29 cellular contexts compared by ENCODE assay signal in the genomic region with DNA sequence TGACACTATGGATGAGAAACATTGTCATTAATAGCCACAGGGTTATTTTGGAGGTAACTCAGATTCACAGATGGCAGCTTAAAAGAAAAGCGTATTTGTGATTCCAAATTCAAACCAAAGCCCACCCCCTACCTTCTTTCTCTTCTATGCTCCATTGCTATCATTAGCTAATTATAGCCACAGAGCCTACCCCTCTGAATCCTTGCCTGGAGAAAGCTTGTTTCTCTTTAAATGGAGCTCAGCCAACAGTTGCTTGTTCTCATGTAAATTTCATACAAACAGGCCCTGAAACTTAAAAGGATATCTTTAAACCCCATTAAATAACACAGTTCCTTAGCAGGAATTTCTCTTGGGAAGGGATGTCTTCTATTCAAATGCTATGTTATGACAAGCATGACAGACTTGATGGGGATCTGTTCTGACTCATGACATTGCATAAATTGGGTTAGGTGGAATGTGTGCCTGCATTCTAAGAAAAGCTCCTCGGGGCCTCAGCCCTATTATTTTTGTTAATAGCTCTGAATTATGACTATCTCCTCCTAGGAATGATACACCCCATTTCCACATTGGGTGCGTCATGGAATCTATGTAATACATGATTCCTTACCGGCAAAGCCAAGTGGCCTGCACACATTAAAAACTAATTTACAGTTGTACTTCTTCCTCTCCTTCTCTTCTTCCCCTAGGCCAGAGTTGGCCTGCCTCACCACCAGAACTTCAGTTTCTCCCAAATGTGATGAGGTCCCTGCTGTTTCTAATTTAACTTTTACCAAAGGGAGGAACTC.
DNase-seq lines count a peak whose midpoint lies in the region; ATAC-seq and TF ChIP-seq lines count a peak whose summit lies in the region.
"Had no signal": no experiment of that assay in that cellular context is flagged by ENCODE, and none has a peak within 500 bp of the region (broad histone marks: within the 10 kb centered on the region; RNA-seq: fewer than 3 reads in every experiment).

No MANE protein-coding gene starts in this region.

- H3K9me3 ChIP-seq in H9 (ENCODE audit: control insufficient read depth, low read depth, low read length) (no peaks in the 10 kb centered on the region), RWPE2 (ENCODE audit: severe bottlenecking) (no peaks in the 10 kb centered on the region), WERI-Rb-1 (ENCODE audit: severe bottlenecking) (no peaks in the 10 kb centered on the region), SK-N-SH (no peaks in the 10 kb centered on the region)
- H3K9me3 ChIP-seq: A549, BE2C, gastrocnemius medialis, HAP-1 had no signal

- H3K27me3 ChIP-seq in H9 (ENCODE audit: insufficient read depth, low read length) (no peaks in the 10 kb centered on the region), RWPE2 (ENCODE audit: insufficient read depth, poor library complexity, severe bottlenecking) (no peaks in the 10 kb centered on the region), WERI-Rb-1 (ENCODE audit: insufficient read depth, low read depth, severe bottlenecking) (no peaks in the 10 kb centered on the region), SK-N-SH (ENCODE audit: insufficient read depth) (no peaks in the 10 kb centered on the region)
- H3K27me3 ChIP-seq: cardiac muscle cell, dorsolateral prefrontal cortex, gastrocnemius medialis had no signal

- no peak for TF ChIP-seq RAD21 in SK-N-SH (IDR thresholded peaks at IDR 0.05; ENCODE audit: low read length)

- H3T11ph ChIP-seq in H9 (ENCODE audit: low read length) = no peak overlapping the region

- no peak overlapping the region for H3K4ac ChIP-seq in H9 (ENCODE audit: low read depth, low read length)

- no peak overlapping the region for H2BK120ac ChIP-seq in H9 (ENCODE audit: low read depth, low read length, poor library complexity, severe bottlenecking)

- H4K8ac ChIP-seq in H9 (replicated peaks; ENCODE audit: insufficient read length, low read depth, low read length) = no peak overlapping the region

- H3K79me1 ChIP-seq in H9 (ENCODE audit: insufficient read depth, low read depth, low read length, poor library complexity, severe bottlenecking) = no peaks in the 10 kb centered on the region

- no peaks in the 10 kb centered on the region for H3F3A ChIP-seq in SK-N-SH (replicated peaks; ENCODE audit: insufficient read depth)

- no peak overlapping the region for H3K9ac ChIP-seq in H9 (ENCODE audit: extremely low read depth, insufficient read length, low read length)
- no peak overlapping the region for H3K9ac ChIP-seq in SK-N-SH

- no peaks in the 10 kb centered on the region for H3K36me3 Mint-ChIP-seq in H9 (ENCODE audit: insufficient read depth in 1 of 3, low read depth in 3 of 3)
- H3K36me3 Mint-ChIP-seq: activated naive CD8-positive, alpha-beta T cell treated with anti-CD3 and anti-CD28 coated beads, Interleukin-2, amount 10 ng/mL, durations not matched to agents 7 days and 5 days; T-cell had no signal

- H2AFZ ChIP-seq in H9 (ENCODE audit: low read length) = no peak overlapping the region
- H2AFZ ChIP-seq in SK-N-SH (ENCODE audit: low read depth) = no peak overlapping the region

- peak overlapping the region; percentile 60 for H2BK20ac ChIP-seq in H9 (ENCODE audit: low read depth, low read length, poor library complexity, severe bottlenecking)

- H3K4me2 ChIP-seq in H9 (ENCODE audit: insufficient read depth, insufficient read length, low read length) = no peak overlapping the region
- no peak overlapping the region for H3K4me2 ChIP-seq in SK-N-SH
- H3K4me2 ChIP-seq: A549 had no signal

- H4K20me1 ChIP-seq in H9 (ENCODE audit: control insufficient read depth, insufficient read depth, insufficient read length) = no peaks in the 10 kb centered on the region
- H4K20me1 ChIP-seq in SK-N-SH (ENCODE audit: insufficient read depth) = no peaks in the 10 kb centered on the region

- H3K79me2 ChIP-seq in H9 (ENCODE audit: insufficient read depth, low read length) = no peaks in the 10 kb centered on the region
- no peaks in the 10 kb centered on the region for H3K79me2 ChIP-seq in SK-N-SH (ENCODE audit: insufficient read depth)

- no peak overlapping the region for H2BK5ac ChIP-seq in H9 (ENCODE audit: insufficient read length, low read length)

- no peak overlapping the region; a peak in 1 of 5 replicates for H3K4me3 Mint-ChIP-seq in H9
- H3K4me3 Mint-ChIP-seq: activated CD4-positive, alpha-beta T cell treated with anti-CD3 and anti-CD28 coated beads, Interleukin-2, amount 10 ng/mL, durations not matched to agents 24 days and 14 days; activated naive CD8-positive, alpha-beta T cell treated with anti-CD3 and anti-CD28 coated beads, Interleukin-2, amount 10 ng/mL, durations not matched to agents 7 days and 5 days; neural crest cell; stimulated activated naive CD8-positive, alpha-beta T cell treated with anti-CD3 and anti-CD28 coated beads, Interleukin-15, Interleukin-2, amounts not matched to agents 100 ng/mL and 50 ng/mL, for 24 hours; T-cell had no signal

- no peak overlapping the region for H2BK15ac ChIP-seq in H9 (ENCODE audit: low read depth, low read length)

- H3K36me3 ChIP-seq in RWPE2 (ENCODE audit: low read depth) = no peaks in the 10 kb centered on the region
- H3K36me3 ChIP-seq in WERI-Rb-1 = no peaks in the 10 kb centered on the region
- no peaks in the 10 kb centered on the region for H3K36me3 ChIP-seq in SK-N-SH (replicated peaks in 1 of 2; ENCODE audit: control insufficient read depth in 1 of 2, insufficient read depth in 2 of 2, low read length in 1 of 2)
- H3K36me3 ChIP-seq: BE2C, cardiac muscle cell, gastrocnemius medialis, HAP-1 had no signal

- no peaks in the 10 kb centered on the region; the same call in 1 of the 2 replicates for H3K27me3 Mint-ChIP-seq in H9 (ENCODE audit: low read depth)
- H3K27me3 Mint-ChIP-seq: activated CD4-positive, alpha-beta T cell treated with anti-CD3 and anti-CD28 coated beads, Interleukin-2, amount 10 ng/mL, durations not matched to agents 24 days and 14 days; stimulated activated naive CD8-positive, alpha-beta T cell treated with anti-CD3 and anti-CD28 coated beads, Interleukin-15, Interleukin-2, amounts not matched to agents 100 ng/mL and 50 ng/mL, for 24 hours; T-cell had no signal

- POLR2A ChIA-PET in SK-N-SH (lab: Yijun Ruan, JAX) = no interaction called here

- H3K4me1 Mint-ChIP-seq in H9 = peaks cover 20 to 21% of the 10 kb centered on the region in 2 experiments
- H3K4me1 Mint-ChIP-seq: activated CD4-positive, alpha-beta T cell treated with anti-CD3 and anti-CD28 coated beads, Interleukin-2, amount 10 ng/mL, durations not matched to agents 24 days and 14 days; activated naive CD8-positive, alpha-beta T cell treated with anti-CD3 and anti-CD28 coated beads, Interleukin-2, amount 10 ng/mL, durations not matched to agents 7 days and 5 days; neural crest cell; T-cell had no signal

- no peak overlapping the region for H3K14ac ChIP-seq in H9 (ENCODE audit: insufficient read depth, low read length)

- CTCF ChIA-PET in SK-N-SH (lab: Yijun Ruan, JAX) = interaction anchor here (0.7 kb wide), 1 partner anchor 227 kb away, joined by 3 read pairs; no protein-coding TSS in a partner anchor

- H2AK5ac ChIP-seq in H9 (ENCODE audit: insufficient read length, low read length) = no peak overlapping the region

- H3K56ac ChIP-seq in H9 (ENCODE audit: insufficient read length, low read depth, low read length) = no peak overlapping the region

- H4K5ac ChIP-seq in H9 (ENCODE audit: insufficient read length, low read depth, low read length) = no peak overlapping the region

- no peak overlapping the region for H3K18ac ChIP-seq in H9 (ENCODE audit: insufficient read length, low read depth, low read length)

- H3K4me1 ChIP-seq in H9 (ENCODE audit: insufficient read depth, low read length) (peaks cover 9% of the 10 kb centered on the region; the same call in 1 of the 2 replicates), RWPE2 (ENCODE audit: insufficient read depth, poor library complexity, severe bottlenecking) (peaks cover 3% of the 10 kb centered on the region), SK-N-SH (ENCODE audit: control insufficient read depth in 1 of 2, insufficient read depth in 2 of 2, low read depth in 1 of 2, low read length in 1 of 2) (no peaks in the 10 kb centered on the region)
- H3K4me1 ChIP-seq: A549, BE2C, gastrocnemius medialis, HAP-1 had no signal

- H3K4me3 ChIP-seq in RWPE2 (ENCODE audit: severe bottlenecking) (no peak overlapping the region), WERI-Rb-1 (ENCODE audit: low read depth, low read length) (no peak overlapping the region), SK-N-SH (ENCODE audit: low read depth in 2 of 2, low read length in 1 of 2) (no peak overlapping the region)
- H3K4me3 ChIP-seq: A549, cardiac muscle cell, dorsolateral prefrontal cortex, gastrocnemius medialis, HAP-1, skin epidermis had no signal

- no peaks in the 10 kb centered on the region for H3K9me2 ChIP-seq in SK-N-SH

- H4K91ac ChIP-seq in H9 (ENCODE audit: insufficient read length, low read depth, low read length) = no peak overlapping the region

- H3K27ac Mint-ChIP-seq in H9 = peak overlapping the region in 1 of 3 experiments; percentile 72; a peak in 2 of 7 replicates
- H3K27ac Mint-ChIP-seq: activated CD4-positive, alpha-beta T cell treated with anti-CD3 and anti-CD28 coated beads, Interleukin-2, amount 10 ng/mL, durations not matched to agents 24 days and 14 days; activated naive CD8-positive, alpha-beta T cell treated with anti-CD3 and anti-CD28 coated beads, Interleukin-2, amount 10 ng/mL, durations not matched to agents 7 days and 5 days; activated T-helper 2 cell treated with anti-CD3 and anti-CD28 coated beads, Interferon-gamma antibody, Interleukin-2, Interleukin-4, amounts not matched to agents 10 μg/mL and 5 μg/mL and 100 μg/mL, durations not matched to agents 14 hours and 24 hours and 36 hours; stimulated activated naive CD8-positive, alpha-beta T cell treated with anti-CD3 and anti-CD28 coated beads, Interleukin-15, Interleukin-2, amounts not matched to agents 100 ng/mL and 50 ng/mL, for 24 hours; T-cell had no signal

- no peak overlapping the region for H3K23ac ChIP-seq in H9 (ENCODE audit: insufficient read length, low read depth, low read length)

- H3K27ac ChIP-seq in H9 (ENCODE audit: insufficient read length, low read depth, low read length) (no peak overlapping the region), RWPE2 (ENCODE audit: poor library complexity, severe bottlenecking) (no peak overlapping the region), WERI-Rb-1 (no peak overlapping the region), SK-N-SH (ENCODE audit: low read depth in 2 of 2, low read length in 1 of 2) (no peak overlapping the region)
- H3K27ac ChIP-seq: A549, cardiac muscle cell, dorsolateral prefrontal cortex, gastrocnemius medialis, skin epidermis had no signal

- no peak overlapping the region for H2BK12ac ChIP-seq in H9 (ENCODE audit: insufficient read length, low read depth, low read length)

- peaks cover 2% of the 10 kb centered on the region for H3K23me2 ChIP-seq in H9 (ENCODE audit: insufficient read length, low read depth, low read length, poor library complexity, severe bottlenecking)

- no CpG with 5 or more reads among the region's 4 CpGs for WGBS in H9 (ENCODE audit: extremely low coverage, insufficient read length, low lambda C conversion rate)
- 30% methylated on average over 4 of the region's 4 CpGs for WGBS in SK-N-SH (ENCODE audit: low lambda C conversion rate)

- TF ChIP-seq CTCF in H9 (conservative IDR thresholded peaks at IDR 0.05) = no peak
- TF ChIP-seq CTCF in RWPE2 (IDR thresholded peaks at IDR 0.05; ENCODE audit: poor library complexity, severe bottlenecking) = no peak
- TF ChIP-seq CTCF in WERI-Rb-1 (IDR thresholded peaks at IDR 0.05; ENCODE audit: low read depth, low read length) = no peak
- TF ChIP-seq CTCF in SK-N-SH (IDR thresholded peaks at IDR 0.05) = no peak

- no peaks in the 10 kb centered on the region for H3K9me3 Mint-ChIP-seq in H9
- H3K9me3 Mint-ChIP-seq: activated CD4-positive, alpha-beta T cell treated with anti-CD3 and anti-CD28 coated beads, Interleukin-2, amount 10 ng/mL, durations not matched to agents 24 days and 14 days; activated naive CD8-positive, alpha-beta T cell treated with anti-CD3 and anti-CD28 coated beads, Interleukin-2, amount 10 ng/mL, durations not matched to agents 7 days and 5 days; activated T-helper 2 cell treated with anti-CD3 and anti-CD28 coated beads, Interferon-gamma antibody, Interleukin-2, Interleukin-4, amounts not matched to agents 10 μg/mL and 5 μg/mL and 100 μg/mL, durations not matched to agents 14 hours and 24 hours and 36 hours; neural crest cell; stimulated activated naive CD8-positive, alpha-beta T cell treated with anti-CD3 and anti-CD28 coated beads, Interleukin-15, Interleukin-2, amounts not matched to agents 100 ng/mL and 50 ng/mL, for 24 hours; T-cell had no signal

- DNase-seq in H9 (no peak), RWPE2 (ENCODE audit: low spot score) (no peak), hepatic stellate cell (ENCODE audit: low spot score) (peak; percentile 31), renal cortical epithelial cell (ENCODE audit: low read depth) (peak; percentile 26), WERI-Rb-1 (no peak), SK-N-SH (no peak)
- DNase-seq: activated CD4-positive, alpha-beta T cell treated with anti-CD3 and anti-CD28 coated beads, Interleukin-2, amount 10 ng/mL, durations not matched to agents 24 days and 14 days; activated naive CD8-positive, alpha-beta T cell treated with anti-CD3 and anti-CD28 coated beads, Interleukin-2, amount 10 ng/mL, durations not matched to agents 7 days and 5 days; BE2C; DMS79 treated with DMSO at 0.1 percent for 48 hours; dorsolateral prefrontal cortex; gastrocnemius medialis; left cardiac atrium; midbrain; NCI-H1105 treated with DMSO at 0.1 percent for 48 hours; NCI-H2081 treated with DMSO at 0.1 percent for 48 hours; NCI-H510A treated with DMSO at 0.1 percent for 48 hours; SHP77 treated with DMSO at 0.1 percent for 48 hours; stimulated activated CD4-positive, alpha-beta T cell treated with anti-CD3 and anti-CD28 coated beads, Interleukin-4, amount 100 ng/mL, for 1 hour; T-cell had no signal

- TF ChIP-seq EP300 in SK-N-SH (IDR thresholded peaks at IDR 0.05; ENCODE audit: borderline replicate concordance in 1 of 2, low read depth in 1 of 2, low read length in 1 of 2) = no peak

- ATAC-seq in RWPE2 (ENCODE audit: low read depth) = peak; percentile 92
- no peak for ATAC-seq in GM21526 (IDR thresholded peaks at IDR 0.05; ENCODE audit: low FRiP score, unreplicated experiment)
- ATAC-seq in HG03460 (IDR thresholded peaks at IDR 0.05; ENCODE audit: unreplicated experiment) = no peak
- ATAC-seq: A549, gastrocnemius medialis, left cardiac atrium, T-cell had no signal

Comparison
In these comparisons a context has a peak if more than half of its experiments do, and no peak if none do; other contexts are left out.
1. DNase-seq: peak in hepatic stellate cell (single experiment) and renal cortical epithelial cell (single experiment); none in H9 (single experiment), RWPE2 (single experiment), WERI-Rb-1 (single experiment) and SK-N-SH (single experiment).